ENCODE assay signal across 28 cellular contexts in the genomic region with DNA sequence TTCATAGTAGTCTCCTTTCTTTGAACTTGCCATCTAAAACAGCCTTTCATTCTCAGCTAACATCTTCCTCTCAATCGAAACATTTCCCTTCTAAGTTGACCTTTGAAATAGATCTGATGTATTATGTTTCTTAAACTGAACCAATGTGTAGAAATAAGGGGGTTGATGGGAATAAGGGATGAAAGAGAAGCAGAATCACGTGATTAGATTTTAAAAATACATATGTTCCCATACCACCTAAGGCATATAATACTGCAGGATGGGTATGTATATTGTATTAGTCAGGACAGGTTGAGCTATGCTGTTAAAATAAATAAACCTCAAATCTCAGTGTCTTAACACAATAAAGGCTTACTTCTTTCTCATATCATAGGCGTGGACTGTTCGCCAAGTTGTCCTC.
"Had no signal": no experiment of that assay in that cellular context is flagged by ENCODE, and none has a peak within 500 bp of the region (broad histone marks: within the 10 kb centered on the region; RNA-seq: fewer than 3 reads in every experiment).

No MANE protein-coding gene starts in this region.

- H3K27me3 ChIP-seq: colonic mucosa, esophagus muscularis mucosa, esophagus squamous epithelium, gastrocnemius medialis, gastroesophageal sphincter, heart left ventricle, heart right ventricle had no signal

- H3K27ac Mint-ChIP-seq: dendritic cell treated with granulocyte-macrophage colony-stimulating factor and Interleukin-4, amounts not matched to agents 40 ng/mL and 50 ng/mL, for 4 days; effector memory CD8-positive, alpha-beta T cell; endodermal cell had no signal

- FAIRE-seq: colon, endometrium, endothelial cell of umbilical vein, frontal cortex had no signal

- H3K9me3 Mint-ChIP-seq: effector memory CD8-positive, alpha-beta T cell had no signal

- H3K4me3 ChIP-seq: colonic mucosa, coronary artery, esophagus muscularis mucosa, esophagus squamous epithelium, gastrocnemius medialis, gastroesophageal sphincter, heart left ventricle, heart right ventricle had no signal

- ATAC-seq: effector memory CD8-positive, alpha-beta T cell; esophagus mucosa; foreskin keratinocyte; gastrocnemius medialis; gastroesophageal sphincter; heart left ventricle; heart right ventricle had no signal

- H3K4me1 ChIP-seq: colonic mucosa, esophagus muscularis mucosa, esophagus squamous epithelium, foreskin keratinocyte, gastrocnemius medialis, gastroesophageal sphincter, heart left ventricle, heart right ventricle had no signal

- H3K4me1 Mint-ChIP-seq: endodermal cell had no signal

- DNase-seq: colonic mucosa; cortex of kidney; dermis blood vessel endothelial cell; effector CD4-positive, alpha-beta T cell; effector CD8-positive, alpha-beta T cell; effector memory CD4-positive, alpha-beta T cell; effector memory CD8-positive, alpha-beta T cell; endodermal cell; erythroblast; esophagus squamous epithelium; foreskin fibroblast; foreskin keratinocyte; foreskin melanocyte; gastrocnemius medialis; glutamatergic neuron; head of caudate nucleus; heart left ventricle; heart right ventricle had no signal

- H3K36me3 ChIP-seq: colonic mucosa, esophagus muscularis mucosa, esophagus squamous epithelium, gastrocnemius medialis, gastroesophageal sphincter, heart left ventricle, heart right ventricle had no signal

- H3K27ac ChIP-seq: colonic mucosa, coronary artery, epithelial cell of prostate, esophagus muscularis mucosa, esophagus squamous epithelium, foreskin keratinocyte, gastrocnemius medialis, gastroesophageal sphincter, heart left ventricle, heart right ventricle had no signal

- H3K4me3 Mint-ChIP-seq: dendritic cell treated with granulocyte-macrophage colony-stimulating factor and Interleukin-4, amounts not matched to agents 40 ng/mL and 50 ng/mL, for 4 days; effector memory CD8-positive, alpha-beta T cell; endodermal cell had no signal

- H3K9me3 ChIP-seq: colonic mucosa, esophagus muscularis mucosa, esophagus squamous epithelium, gastrocnemius medialis had no signal
